Comparison of ENCODE assay signal across 1 cellular context in the genomic region with DNA sequence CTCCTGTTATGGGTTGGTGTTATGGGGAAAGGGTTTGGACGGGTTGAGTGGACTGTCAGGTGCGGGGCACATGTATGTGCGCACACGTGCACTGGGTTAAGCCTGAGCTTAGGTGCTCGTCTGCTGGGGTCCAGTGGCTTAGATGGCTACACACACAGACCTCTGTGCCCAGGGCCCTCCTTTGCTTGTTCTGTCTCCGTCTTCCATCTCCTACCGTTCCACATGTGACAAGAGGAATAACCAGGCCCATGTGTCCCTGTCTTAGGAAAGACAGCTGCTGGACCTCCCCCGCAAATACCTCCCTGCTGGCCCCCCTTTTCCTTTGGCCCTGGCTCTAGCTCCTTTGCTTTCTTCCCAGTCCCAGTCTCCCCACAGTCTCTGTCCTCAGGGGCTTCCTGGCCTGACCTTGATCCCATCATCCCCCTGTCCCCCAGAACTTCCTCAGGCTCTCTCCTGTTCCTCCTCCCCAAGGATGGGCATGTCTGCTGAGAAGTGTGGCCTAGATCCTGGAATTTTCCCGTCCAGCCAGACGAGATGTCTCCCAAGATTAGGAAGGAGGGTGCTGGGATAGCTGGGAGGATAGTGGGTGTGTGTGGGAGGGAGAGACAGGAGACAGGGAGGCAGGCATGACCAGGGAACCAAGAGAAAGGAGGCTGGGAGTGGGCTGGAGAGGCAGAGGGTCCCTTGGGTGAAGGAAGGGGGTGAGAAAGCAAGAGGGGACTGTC.
TF ChIP-seq lines count a peak whose summit lies in the region.

No MANE protein-coding gene starts in this region.

TF ChIP-seq in endothelial cell of umbilical vein, 7 proteins besides CTCF, POLR2A, EP300 and RAD21:
- peak; percentile 63 for TF ChIP-seq EZH2 (IDR thresholded peaks at IDR 0.05; ENCODE audit: borderline replicate concordance, low read depth, low read length, severe bottlenecking)
- TF ChIP-seq, protein P1, sequence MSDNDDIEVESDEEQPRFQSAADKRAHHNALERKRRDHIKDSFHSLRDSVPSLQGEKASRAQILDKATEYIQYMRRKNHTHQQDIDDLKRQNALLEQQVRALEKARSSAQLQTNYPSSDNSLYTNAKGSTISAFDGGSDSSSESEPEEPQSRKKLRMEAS (IDR thresholded peaks at IDR 0.05; ENCODE audit: insufficient read depth, insufficient read length) = no peak
TF ChIP-seq in endothelial cell of umbilical vein: peak in this region for 1.
